ENCODE assay signal across 1 cellular context in the genomic region with DNA sequence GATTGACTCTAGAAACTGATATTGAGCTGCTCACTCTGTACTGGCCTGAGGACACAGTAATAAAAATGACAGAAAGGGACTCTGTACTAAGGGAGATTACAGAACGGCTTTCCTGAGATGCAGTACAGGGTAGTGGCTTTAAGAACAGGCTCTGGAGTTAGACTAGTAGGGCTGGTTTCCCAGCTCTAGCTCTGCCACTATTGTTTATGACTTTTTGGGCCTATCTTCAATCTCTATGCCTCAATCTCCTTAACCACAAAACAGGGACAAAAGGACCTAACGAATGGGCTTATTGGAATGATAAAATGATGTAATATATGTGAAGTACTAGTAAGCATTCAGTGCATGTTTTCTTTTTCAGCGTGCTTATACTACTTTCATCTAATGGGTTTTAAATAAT.
TF ChIP-seq lines count a peak whose summit lies in the region.

No MANE protein-coding gene starts in this region.

TF ChIP-seq in HCT116, 20 proteins besides CTCF, POLR2A, EP300 and RAD21 (continued from another document):
- TF ChIP-seq, protein P1, sequence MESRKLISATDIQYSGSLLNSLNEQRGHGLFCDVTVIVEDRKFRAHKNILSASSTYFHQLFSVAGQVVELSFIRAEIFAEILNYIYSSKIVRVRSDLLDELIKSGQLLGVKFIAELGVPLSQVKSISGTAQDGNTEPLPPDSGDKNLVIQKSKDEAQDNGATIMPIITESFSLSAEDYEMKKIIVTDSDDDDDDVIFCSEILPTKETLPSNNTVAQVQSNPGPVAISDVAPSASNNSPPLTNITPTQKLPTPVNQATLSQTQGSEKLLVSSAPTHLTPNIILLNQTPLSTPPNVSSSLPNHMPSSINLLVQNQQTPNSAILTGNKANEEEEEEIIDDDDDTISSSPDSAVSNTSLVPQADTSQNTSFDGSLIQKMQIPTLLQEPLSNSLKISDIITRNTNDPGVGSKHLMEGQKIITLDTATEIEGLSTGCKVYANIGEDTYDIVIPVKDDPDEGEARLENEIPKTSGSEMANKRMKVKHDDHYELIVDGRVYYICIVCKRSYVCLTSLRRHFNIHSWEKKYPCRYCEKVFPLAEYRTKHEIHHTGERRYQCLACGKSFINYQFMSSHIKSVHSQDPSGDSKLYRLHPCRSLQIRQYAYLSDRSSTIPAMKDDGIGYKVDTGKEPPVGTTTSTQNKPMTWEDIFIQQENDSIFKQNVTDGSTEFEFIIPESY (IDR thresholded peaks at IDR 0.05; ENCODE audit: extremely low read depth, insufficient replicate concordance, low read length), result no peak
- TF ChIP-seq CBX3 (IDR thresholded peaks at IDR 0.05; ENCODE audit: low read depth), result no peak
TF ChIP-seq in HCT116: peak in this region for 0.
